In genomic region chr1:22420456-22421053, GRCh38 we compare ENCODE assay signal across 7 cellular contexts.
DNase-seq lines count a peak whose midpoint lies in the region; ATAC-seq and TF ChIP-seq lines count a peak whose summit lies in the region.

No MANE protein-coding gene starts in this region.

- TF ChIP-seq CTCF in GM12865 (IDR thresholded peaks at IDR 0.05; ENCODE audit: insufficient read depth, low read depth, low read length, missing control alignments) (peak; percentile 75), astrocyte of the cerebellum (IDR thresholded peaks at IDR 0.05; ENCODE audit: low read depth, low read length, missing control alignments) (peak; percentile 68)

- no peak for ATAC-seq in HG02588 (IDR thresholded peaks at IDR 0.05; ENCODE audit: unreplicated experiment)

- in situ Hi-C loops in astrocyte of the cerebellum (cut with HindIII; ENCODE audit: low sequenced_read_pairs), result no loop called here

- H3K4me3 ChIP-seq in GM12865 (ENCODE audit: low read depth, low read length) (no peak overlapping the region), astrocyte of the cerebellum (ENCODE audit: low read depth, low read length) (no peak overlapping the region), skeletal muscle cell (ENCODE audit: low read depth, low read length) (no peak overlapping the region)

- peak; percentile 66 for DNase-seq in GM12865 (ENCODE audit: low read depth)
- peak; percentile 78 for DNase-seq in NCI-H146 (lab: John Stamatoyannopoulos, UW)
- DNase-seq in T-helper 1 cell, result peak in 3 of 5 donors; percentile 23 to 41 (median 33)
- DNase-seq in astrocyte of the cerebellum (ENCODE audit: low read depth), result peak; percentile 52
- DNase-seq in hypothalamus (lab: John Stamatoyannopoulos, UW), result peak in 49 of 51 donors; percentile 2 to 88 (median 67)
- peak; percentile 25 for DNase-seq in skeletal muscle cell (ENCODE audit: low read depth)

Comparison
In these comparisons a context has a peak if more than half of its experiments do, and no peak if none do; other contexts are left out.
1. DNase-seq: peak in every context shown above with its lines; median percentile 78 in NCI-H146; 67 in hypothalamus; 66 in GM12865; 52 in astrocyte of the cerebellum; 33 in T-helper 1 cell; 25 in skeletal muscle cell.